In the genomic region with DNA sequence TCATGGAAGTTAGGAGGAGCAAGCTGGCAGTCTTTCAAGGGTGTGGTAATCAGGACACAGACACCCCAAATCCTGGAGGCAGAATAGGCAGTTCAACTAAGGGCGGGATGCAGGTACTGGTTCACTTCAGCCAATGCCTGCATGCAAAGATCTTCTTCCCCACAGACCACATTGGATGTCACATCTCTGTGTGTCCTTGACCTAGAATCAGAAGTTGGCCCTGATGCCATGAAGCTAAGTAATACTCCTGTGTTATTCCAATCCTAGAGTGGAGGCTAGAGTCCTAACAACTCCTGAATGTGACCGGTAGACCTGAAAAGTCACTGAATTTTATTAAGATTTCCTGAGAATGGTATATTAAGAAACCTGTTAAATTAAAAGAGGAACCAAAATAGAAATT, we compare ENCODE assay signal across 31 cellular contexts.
"Had no signal": no experiment of that assay in that cellular context is flagged by ENCODE, and none has a peak within 500 bp of the region (broad histone marks: within the 10 kb centered on the region; RNA-seq: fewer than 3 reads in every experiment).

No MANE protein-coding gene starts in this region.

- H3K9me3 ChIP-seq: ascending aorta, body of pancreas, breast epithelium, MG63, SJSA1, SK-N-SH had no signal

- H3K27me3 ChIP-seq: ascending aorta, body of pancreas, MG63, SJSA1 had no signal

- H2AFZ ChIP-seq: PC-9 had no signal

- DNase-seq: activated CD4-positive, alpha-beta T cell treated with anti-CD3 and anti-CD28 coated beads, Interleukin-2, amount 10 ng/mL, durations not matched to agents 7 days and 5 days; activated CD4-positive, alpha-beta T cell treated with anti-CD3 and anti-CD28 coated beads, Interleukin-2, amount 50 U/mL, for 48 hours; activated CD8-positive, alpha-beta T cell treated with anti-CD3 and anti-CD28 coated beads, Interleukin-2, amount 10 ng/mL, durations not matched to agents 7 days and 5 days; activated gamma-delta T cell; activated naive CD4-positive, alpha-beta T cell treated with Interleukin-2 at 50 U/mL for 16 hours; activated naive CD8-positive, alpha-beta T cell treated with anti-CD3 and anti-CD28 coated beads, Interleukin-2, amount 10 ng/mL, durations not matched to agents 7 days and 5 days; activated T-cell treated with anti-CD3 and anti-CD28 coated beads, Interleukin-2, amount 50 U/mL, for 24 hours; amygdala; body of pancreas; central memory CD4-positive, alpha-beta T cell; Kasumi-1; KG1; MG63; MV-4-11; NCI-H1092; NCI-H1436 treated with DMSO at 0.1 percent for 48 hours; NCI-H1694 treated with DMSO at 0.1 percent for 48 hours; NCI-H2029; NCI-H345; NCI-H524 treated with DMSO at 0.1 percent for 48 hours; PC-9; SHP77; SK-N-SH had no signal

- H3K4me3 ChIP-seq: ascending aorta, body of pancreas, breast epithelium, MG63, PC-9, SJSA1 had no signal

- H3K4me1 ChIP-seq: ascending aorta, body of pancreas, SJSA1 had no signal

- H3K4me2 ChIP-seq: PC-9, SK-N-SH had no signal

- H3K36me3 ChIP-seq: ascending aorta, breast epithelium, MG63, SJSA1 had no signal

- H3K9me3 Mint-ChIP-seq: activated CD4-positive, alpha-beta T cell treated with anti-CD3 and anti-CD28 coated beads, Interleukin-2, amount 10 ng/mL, durations not matched to agents 7 days and 5 days; activated naive CD4-positive, alpha-beta T cell treated with anti-CD3 and anti-CD28 coated beads, Interleukin-2, amount 50 U/mL, for 24 hours; activated naive CD8-positive, alpha-beta T cell treated with anti-CD3 and anti-CD28 coated beads, Interleukin-2, amount 10 ng/mL, durations not matched to agents 7 days and 5 days; activated T-cell treated with anti-CD3 and anti-CD28 coated beads, Interleukin-2, amount 50 U/mL, for 24 hours; activated T-helper 2 cell treated with anti-CD3 and anti-CD28 coated beads, Interferon-gamma antibody, Interleukin-2, Interleukin-4, amounts not matched to agents 10 μg/mL and 5 μg/mL and 100 μg/mL, durations not matched to agents 14 hours and 24 hours and 36 hours had no signal

- H3K4me3 Mint-ChIP-seq: activated CD4-positive, alpha-beta T cell treated with anti-CD3 and anti-CD28 coated beads, Interleukin-2, amount 10 ng/mL, durations not matched to agents 7 days and 5 days; activated CD8-positive, alpha-beta T cell treated with anti-CD3 and anti-CD28 coated beads, Interleukin-2, amount 10 ng/mL, durations not matched to agents 7 days and 5 days; activated naive CD4-positive, alpha-beta T cell treated with anti-CD3 and anti-CD28 coated beads, Interleukin-2, amount 50 U/mL, for 24 hours; activated naive CD8-positive, alpha-beta T cell treated with anti-CD3 and anti-CD28 coated beads, Interleukin-2, amount 10 ng/mL, durations not matched to agents 7 days and 5 days; activated T-cell treated with anti-CD3 and anti-CD28 coated beads, Interleukin-2, amount 50 U/mL, for 24 hours; T-helper 1 cell treated with Interleukin-12 subunit alpha and Interleukin-12 subunit beta and Interleukin-4 antibody, amounts not matched to agents 30 μg/mL and 1 μg/mL, for 36 hours; T-helper 2 cell treated with Interferon-gamma antibody and Interleukin-4, amounts not matched to agents 5 μg/mL and 100 μg/mL, for 36 hours had no signal

- H3K9me2 ChIP-seq: SK-N-SH had no signal

- ATAC-seq: activated CD8-positive, alpha-beta T cell treated with anti-CD3 and anti-CD28 coated beads, Interleukin-2, amount 10 ng/mL, durations not matched to agents 7 days and 5 days; body of pancreas had no signal

- H3K27me3 Mint-ChIP-seq: activated CD4-positive, alpha-beta T cell treated with anti-CD3 and anti-CD28 coated beads, Interleukin-2, amount 10 ng/mL, durations not matched to agents 7 days and 5 days; activated naive CD4-positive, alpha-beta T cell treated with anti-CD3 and anti-CD28 coated beads, Interleukin-2, amount 50 U/mL, for 24 hours; activated naive CD8-positive, alpha-beta T cell treated with anti-CD3 and anti-CD28 coated beads, Interleukin-2, amount 10 ng/mL, durations not matched to agents 7 days and 5 days; activated T-cell treated with anti-CD3 and anti-CD28 coated beads, Interleukin-2, amount 50 U/mL, for 24 hours had no signal

- H3K4me1 Mint-ChIP-seq: activated CD4-positive, alpha-beta T cell treated with anti-CD3 and anti-CD28 coated beads, Interleukin-2, amount 10 ng/mL, durations not matched to agents 7 days and 5 days; activated naive CD4-positive, alpha-beta T cell treated with anti-CD3 and anti-CD28 coated beads, Interleukin-2, amount 50 U/mL, for 24 hours; activated naive CD8-positive, alpha-beta T cell treated with anti-CD3 and anti-CD28 coated beads, Interleukin-2, amount 10 ng/mL, durations not matched to agents 7 days and 5 days had no signal

- H3K27ac ChIP-seq: ascending aorta, body of pancreas, breast epithelium, PC-9, RWPE1, SJSA1 had no signal

- H3K36me3 Mint-ChIP-seq: activated naive CD4-positive, alpha-beta T cell treated with anti-CD3 and anti-CD28 coated beads, Interleukin-2, amount 50 U/mL, for 24 hours; activated naive CD8-positive, alpha-beta T cell treated with anti-CD3 and anti-CD28 coated beads, Interleukin-2, amount 10 ng/mL, durations not matched to agents 7 days and 5 days had no signal

- H3K27ac Mint-ChIP-seq: activated CD4-positive, alpha-beta T cell treated with anti-CD3 and anti-CD28 coated beads, Interleukin-2, amount 10 ng/mL, durations not matched to agents 7 days and 5 days; activated CD8-positive, alpha-beta T cell treated with anti-CD3 and anti-CD28 coated beads, Interleukin-2, amount 10 ng/mL, durations not matched to agents 7 days and 5 days; activated naive CD4-positive, alpha-beta T cell treated with anti-CD3 and anti-CD28 coated beads, Interleukin-2, amount 50 U/mL, for 24 hours; activated naive CD8-positive, alpha-beta T cell treated with anti-CD3 and anti-CD28 coated beads, Interleukin-2, amount 10 ng/mL, durations not matched to agents 7 days and 5 days; activated T-cell treated with anti-CD3 and anti-CD28 coated beads, Interleukin-2, amount 50 U/mL, for 24 hours; activated T-helper 2 cell treated with anti-CD3 and anti-CD28 coated beads, Interferon-gamma antibody, Interleukin-2, Interleukin-4, amounts not matched to agents 10 μg/mL and 5 μg/mL and 100 μg/mL, durations not matched to agents 14 hours and 24 hours and 36 hours; T-helper 1 cell treated with Interleukin-12 subunit alpha and Interleukin-12 subunit beta and Interleukin-4 antibody, amounts not matched to agents 30 μg/mL and 1 μg/mL, for 36 hours; T-helper 2 cell treated with Interferon-gamma antibody and Interleukin-4, amounts not matched to agents 5 μg/mL and 100 μg/mL, for 36 hours had no signal
